In genomic region chr2:46352621-46353020, GRCh38 we compare ENCODE assay signal across 11 cellular contexts. TPM values are rescaled to one million over a fixed set of nuclear protein-coding genes. Genes with fewer than 3 reads are reported as not detected.
A peak's percentile ranks its signal among the peaks of the same experiment; 100 is the strongest.
DNase-seq lines count a peak whose midpoint lies in the region; ATAC-seq and TF ChIP-seq lines count a peak whose summit lies in the region.
"Had no signal": no experiment of that assay in that cellular context is flagged by ENCODE, and none has a peak within 500 bp of the region (broad histone marks: within the 10 kb centered on the region; RNA-seq: fewer than 3 reads in every experiment).

No MANE protein-coding gene starts in this region.

- TF ChIP-seq CTCF in GM12874 (IDR thresholded peaks at IDR 0.05; ENCODE audit: insufficient read depth, low read depth, low read length) (peak; percentile 5; the same call in 1 of the 2 replicates), cardiac muscle cell (IDR thresholded peaks at IDR 0.05; ENCODE audit: low read depth, low read length) (peak; percentile 23), gastrocnemius medialis (IDR thresholded peaks at IDR 0.05 in 4 of 5, conservative IDR thresholded peaks at IDR 0.05 in 1 of 5) (peak in 4 of 5 experiments; percentile 12 to 39 (median 26)), body of pancreas (IDR thresholded peaks at IDR 0.05) (no peak)

- H3K36me3 Mint-ChIP-seq in activated naive CD8-positive, alpha-beta T cell treated with anti-CD3 and anti-CD28 coated beads for 36 hours: peaks cover 2% of the 10 kb centered on the region

- peaks cover 59% of the 10 kb centered on the region for H3K4me1 Mint-ChIP-seq in activated naive CD8-positive, alpha-beta T cell treated with anti-CD3 and anti-CD28 coated beads for 36 hours

- no peaks in the 10 kb centered on the region for H3K27me3 Mint-ChIP-seq in activated naive CD8-positive, alpha-beta T cell treated with anti-CD3 and anti-CD28 coated beads for 36 hours

- intact Hi-C loops in gastrocnemius medialis (cut with DNase I; ENCODE audit: low total_unique reads): no loop called here
- intact Hi-C loops in body of pancreas (cut with DNase I): no loop called here

- H3K4me3 ChIP-seq in cardiac muscle cell: no peak overlapping the region
- H3K4me3 ChIP-seq in gastrocnemius medialis: no peak overlapping the region
- H3K4me3 ChIP-seq in body of pancreas: no peak overlapping the region

- H3K4me3 Mint-ChIP-seq in activated naive CD8-positive, alpha-beta T cell treated with anti-CD3 and anti-CD28 coated beads for 36 hours: peak overlapping the region; percentile 78

- H3K36me3 ChIP-seq in cardiac muscle cell (no peaks in the 10 kb centered on the region), gastrocnemius medialis (peaks cover 0 to 23% of the 10 kb centered on the region in 2 donors), body of pancreas (replicated peaks in 1 of 2; ENCODE audit: insufficient read depth in 1 of 2, low read depth in 2 of 2) (peaks cover 0 to 18% of the 10 kb centered on the region in 2 donors)

- H3K4me1 ChIP-seq in cardiac muscle cell (ENCODE audit: low read depth): peaks cover 20% of the 10 kb centered on the region
- peaks cover 9 to 31% of the 10 kb centered on the region in 2 donors for H3K4me1 ChIP-seq in gastrocnemius medialis
- H3K4me1 ChIP-seq in body of pancreas: no peaks in the 10 kb centered on the region

- 77 to 100% methylated on average over 1 to 8 of the region's 8 CpGs for WGBS in body of pancreas, 2 donors

- H3K27ac ChIP-seq in cardiac muscle cell: no peak overlapping the region
- peak overlapping the region; percentile 50 to 74 (median 69) for H3K27ac ChIP-seq in gastrocnemius medialis
- peak overlapping the region in 1 of 4 donors; percentile 7 for H3K27ac ChIP-seq in body of pancreas

- TF ChIP-seq POLR2A in gastrocnemius medialis (IDR thresholded peaks at IDR 0.05): no peak
- no peak for TF ChIP-seq POLR2A in body of pancreas (IDR thresholded peaks at IDR 0.05)

- ATAC-seq in gastrocnemius medialis (peak; percentile 28 to 34), body of pancreas (no peak), HG03135 (IDR thresholded peaks at IDR 0.05; ENCODE audit: unreplicated experiment) (no peak), HG03442 (IDR thresholded peaks at IDR 0.05; ENCODE audit: unreplicated experiment) (no peak)

- H3K9me3 ChIP-seq in cardiac muscle cell (ENCODE audit: low read depth): no peaks in the 10 kb centered on the region
- no peaks in the 10 kb centered on the region for H3K9me3 ChIP-seq in gastrocnemius medialis
- H3K9me3 ChIP-seq in body of pancreas: no peaks in the 10 kb centered on the region

- DNase-seq in activated naive CD8-positive, alpha-beta T cell treated with anti-CD3 and anti-CD28 coated beads for 36 hours: no peak
- DNase-seq in cardiac muscle cell (ENCODE audit: low read depth in 1 of 2, low spot score in 1 of 2) (no peak), gastrocnemius medialis (no peak), body of pancreas (no peak), NCI-H2171 treated with DMSO at 0.1 percent for 48 hours (lab: John Stamatoyannopoulos, UW) (no peak)
- DNase-seq: activated T-cell treated with anti-CD3 and anti-CD28 coated beads, Interleukin-2, amount 50 U/mL, for 4 hours; IMR-90; NCI-H2081 treated with DMSO at 0.1 percent for 48 hours had no signal

- H3K27ac Mint-ChIP-seq in activated naive CD8-positive, alpha-beta T cell treated with anti-CD3 and anti-CD28 coated beads for 36 hours: no peak overlapping the region

- H3K27me3 ChIP-seq in cardiac muscle cell (no peaks in the 10 kb centered on the region), gastrocnemius medialis (no peaks in the 10 kb centered on the region), body of pancreas (no peaks in the 10 kb centered on the region)

- no peaks in the 10 kb centered on the region for H3K9me3 Mint-ChIP-seq in activated naive CD8-positive, alpha-beta T cell treated with anti-CD3 and anti-CD28 coated beads for 36 hours
- H3K9me3 Mint-ChIP-seq: activated T-cell treated with anti-CD3 and anti-CD28 coated beads, Interleukin-2, amount 50 U/mL, for 4 hours had no signal

- in situ Hi-C loops in gastrocnemius medialis (cut with MboI; ENCODE audit: low sequenced_read_pairs in 4 of 4): loop anchor here in 1 of 4 donors (25.0 kb wide), 2 partner anchors 115 to 290 kb away; no protein-coding TSS in a partner anchor

RNA-seq across cellular contexts. Expression of gene EPAS1, which starts 55.4 kb away (rescaled TPM):
- total RNA-seq in activated naive CD8-positive, alpha-beta T cell treated with anti-CD3 and anti-CD28 coated beads for 36 hours: 1 to 10 TPM in 1 of 2 experiments, under 1 TPM in 1; 0.78 to 1.5 TPM
- total RNA-seq in cardiac muscle cell: 4.8 and 7.3 TPM in 2 replicates
- polyA plus RNA-seq in cardiac muscle cell: 1.4 and 1.9 TPM in 2 replicates
- total RNA-seq in gastrocnemius medialis: 10 to 100 TPM; 61.5 to 95.1 (median 90.0) TPM
- 100 to 1,000 TPM in 1 of 2 donors, 10 to 100 TPM in 1; 58.4 to 162 TPM for total RNA-seq in body of pancreas

Comparison
In these comparisons a context has a peak if more than half of its experiments do, and no peak if none do; other contexts are left out.
1. CTCF ChIP-seq: peak in GM12874 (single experiment), cardiac muscle cell (single experiment) and gastrocnemius medialis (4 of 5); none in body of pancreas (0 of 7).
2. ATAC-seq: peak in gastrocnemius medialis (2 of 2); none in body of pancreas (single experiment), HG03135 (single experiment) and HG03442 (single experiment).